Comparison of ENCODE assay signal across 23 cellular contexts in the genomic region with DNA sequence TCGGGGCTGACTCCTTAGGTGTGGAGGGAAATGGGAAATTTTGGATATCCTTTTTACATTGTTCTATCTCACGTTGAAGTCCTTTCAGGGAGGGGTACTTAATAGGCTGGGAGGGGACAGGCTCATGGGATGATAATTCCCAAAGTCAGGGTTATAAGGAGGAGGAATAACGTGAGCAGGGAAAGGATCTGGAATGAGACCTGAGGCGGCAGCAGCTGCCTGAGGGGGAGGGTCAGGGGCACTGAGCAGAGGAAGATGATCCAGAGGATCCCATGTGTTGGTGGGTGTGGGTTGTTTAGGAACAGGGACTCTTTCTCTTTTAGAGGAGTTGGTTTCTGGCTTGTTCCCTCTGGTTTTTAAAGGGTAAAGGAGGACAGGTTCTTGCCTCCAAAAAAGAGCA. TPM values are rescaled to one million over a fixed set of nuclear protein-coding genes. Genes with fewer than 3 reads are reported as not detected.
"Had no signal": no experiment of that assay in that cellular context is flagged by ENCODE, and none has a peak within 500 bp of the region (broad histone marks: within the 10 kb centered on the region; RNA-seq: fewer than 3 reads in every experiment).

No MANE protein-coding gene starts in this region.

- FAIRE-seq: endothelial cell of umbilical vein had no signal

- H3K4me1 ChIP-seq: colonic mucosa, lower lobe of right lung, right lobe of liver had no signal

- H3K36me3 Mint-ChIP-seq: natural killer cell had no signal

- H3K4me1 Mint-ChIP-seq: activated CD4-positive, alpha-beta T cell treated with anti-CD3 and anti-CD28 coated beads for 36 hours; natural killer cell had no signal

- H3K27ac ChIP-seq: body of pancreas, colonic mucosa, esophagus squamous epithelium, lower lobe of right lung, right lobe of liver, WERI-Rb-1 had no signal

- H3K27me3 ChIP-seq: body of pancreas, colonic mucosa, esophagus squamous epithelium, right lobe of liver, tibial nerve had no signal

- H3K9me3 ChIP-seq: body of pancreas, colonic mucosa, esophagus squamous epithelium, lower lobe of right lung, mucosa of descending colon, right lobe of liver, tibial nerve had no signal

- H3K9me3 Mint-ChIP-seq: activated naive CD4-positive, alpha-beta T cell treated with anti-CD3 and anti-CD28 coated beads, Interleukin-2, amount 50 U/mL, for 72 hours; natural killer cell had no signal

- H3K4me3 ChIP-seq: body of pancreas, colonic mucosa, esophagus squamous epithelium, lower lobe of right lung, mucosa of descending colon, right lobe of liver had no signal

- ATAC-seq: activated CD4-positive, alpha-beta T cell treated with anti-CD3 and anti-CD28 coated beads for 36 hours; activated naive CD4-positive, alpha-beta T cell treated with anti-CD3 and anti-CD28 coated beads, Interleukin-2, amount 50 U/mL, for 72 hours; natural killer cell had no signal

- H3K36me3 ChIP-seq: colonic mucosa, right lobe of liver, WERI-Rb-1 had no signal

- H3K27ac Mint-ChIP-seq: activated CD4-positive, alpha-beta memory T cell treated with anti-CD3 and anti-CD28 coated beads for 36 hours; activated CD4-positive, alpha-beta T cell treated with anti-CD3 and anti-CD28 coated beads for 36 hours; natural killer cell had no signal

- DNase-seq: activated CD4-positive, alpha-beta memory T cell treated with anti-CD3 and anti-CD28 coated beads for 36 hours; activated effector memory CD4-positive, alpha-beta T cell treated with anti-CD3 and anti-CD28 coated beads, Interleukin-2, amount 50 U/mL, for 16 hours; activated T-cell treated with anti-CD3 and anti-CD28 coated beads, Interleukin-2, amount 50 U/mL, for 48 hours; amniotic stem cell; central memory CD4-positive, alpha-beta T cell; effector CD4-positive, alpha-beta T cell; esophagus squamous epithelium; lower lobe of right lung; natural killer cell; right lobe of liver; stimulated activated CD4-positive, alpha-beta T cell treated with anti-CD3 and anti-CD28 coated beads, Interleukin-2, amount 100 ng/mL, for 24 hours had no signal

- H3K4me3 Mint-ChIP-seq: activated CD4-positive, alpha-beta memory T cell treated with anti-CD3 and anti-CD28 coated beads for 36 hours; activated CD4-positive, alpha-beta T cell treated with anti-CD3 and anti-CD28 coated beads for 36 hours; natural killer cell had no signal

- H3K27me3 Mint-ChIP-seq: activated CD4-positive, alpha-beta memory T cell treated with anti-CD3 and anti-CD28 coated beads for 36 hours; activated CD4-positive, alpha-beta T cell treated with anti-CD3 and anti-CD28 coated beads for 36 hours had no signal

RNA-seq across cellular contexts. Expression of a gene that starts 30.5 kb away (rescaled TPM):
- total RNA-seq: activated CD4-positive, alpha-beta memory T cell treated with anti-CD3 and anti-CD28 coated beads for 36 hours; activated CD4-positive, alpha-beta T cell treated with anti-CD3 and anti-CD28 coated beads for 36 hours; activated naive CD4-positive, alpha-beta T cell treated with anti-CD3 and anti-CD28 coated beads, Interleukin-2, amount 50 U/mL, for 72 hours; endothelial cell of umbilical vein; esophagus squamous epithelium; fibroblast of villous mesenchyme; natural killer cell; omental fat pad; pulmonary artery endothelial cell; T-helper 1 cell treated with Interleukin-12 subunit alpha and Interleukin-12 subunit beta and Interleukin-4 antibody, amounts not matched to agents 30 ng/mL and 1 ng/mL, for 36 hours; tibial nerve had no signal
- polyA plus RNA-seq: endothelial cell of umbilical vein had no signal
